19 cellular contexts compared by ENCODE assay signal in genomic region chrX:24019448-24019847, GRCh38. TPM values are rescaled to one million over a fixed set of nuclear protein-coding genes. Genes with fewer than 3 reads are reported as not detected.
A peak's percentile ranks its signal among the peaks of the same experiment; 100 is the strongest.
DNase-seq lines count a peak whose midpoint lies in the region; ATAC-seq and TF ChIP-seq lines count a peak whose summit lies in the region.
"Had no signal": no experiment of that assay in that cellular context is flagged by ENCODE, and none has a peak within 500 bp of the region (broad histone marks: within the 10 kb centered on the region; RNA-seq: fewer than 3 reads in every experiment).

No MANE protein-coding gene starts in this region.

- H3K4me2 ChIP-seq in DOHH2 (ENCODE audit: low read length): peak overlapping the region; percentile 49; the same call in 1 of the 2 replicates

- H3F3A ChIP-seq in DOHH2 (ENCODE audit: control insufficient read depth, insufficient read depth): no peaks in the 10 kb centered on the region

- peaks cover 44% of the 10 kb centered on the region for H3K4me1 Mint-ChIP-seq in activated CD8-positive, alpha-beta memory T cell treated with anti-CD3 and anti-CD28 coated beads, Interleukin-2, amount 10 ng/mL, durations not matched to agents 7 days and 5 days
- peaks cover 46% of the 10 kb centered on the region for H3K4me1 Mint-ChIP-seq in activated CD4-positive, alpha-beta memory T cell treated with anti-CD3 and anti-CD28 coated beads, Interleukin-2, amount 10 ng/mL, durations not matched to agents 7 days and 5 days
- peaks cover 30% of the 10 kb centered on the region for H3K4me1 Mint-ChIP-seq in mesothelial cell of epicardium
- H3K4me1 Mint-ChIP-seq in Calu3 (ENCODE audit: low read depth, unreplicated experiment): peaks cover 11% of the 10 kb centered on the region

- H3K36me3 ChIP-seq in DOHH2 (ENCODE audit: control insufficient read depth, low read length): peaks cover 60% of the 10 kb centered on the region
- H3K36me3 ChIP-seq: neutrophil, stomach, upper lobe of left lung had no signal

- ATAC-seq in activated CD8-positive, alpha-beta memory T cell treated with anti-CD3 and anti-CD28 coated beads, Interleukin-2, amount 10 ng/mL, durations not matched to agents 7 days and 5 days: no peak

- H3K27me3 Mint-ChIP-seq in activated CD8-positive, alpha-beta memory T cell treated with anti-CD3 and anti-CD28 coated beads, Interleukin-2, amount 10 ng/mL, durations not matched to agents 7 days and 5 days: no peaks in the 10 kb centered on the region
- H3K27me3 Mint-ChIP-seq in activated CD4-positive, alpha-beta memory T cell treated with anti-CD3 and anti-CD28 coated beads, Interleukin-2, amount 10 ng/mL, durations not matched to agents 7 days and 5 days: no peaks in the 10 kb centered on the region
- H3K27me3 Mint-ChIP-seq in mesothelial cell of epicardium (ENCODE audit: low read depth) (no peaks in the 10 kb centered on the region), Calu3 (ENCODE audit: unreplicated experiment) (no peaks in the 10 kb centered on the region)

- H3K9me2 ChIP-seq in DOHH2 (replicated peaks; ENCODE audit: control insufficient read depth, low read length): no peaks in the 10 kb centered on the region

- H3K4me3 ChIP-seq in DOHH2 (ENCODE audit: low read length): no peak overlapping the region
- H3K4me3 ChIP-seq: coronary artery, stomach, upper lobe of left lung had no signal

- H3K27ac Mint-ChIP-seq in activated CD8-positive, alpha-beta memory T cell treated with anti-CD3 and anti-CD28 coated beads, Interleukin-2, amount 10 ng/mL, durations not matched to agents 7 days and 5 days: no peak overlapping the region
- H3K27ac Mint-ChIP-seq in activated CD4-positive, alpha-beta memory T cell treated with anti-CD3 and anti-CD28 coated beads, Interleukin-2, amount 10 ng/mL, durations not matched to agents 7 days and 5 days: no peak overlapping the region
- H3K27ac Mint-ChIP-seq in mesothelial cell of epicardium (peak overlapping the region; percentile 91), Calu3 (ENCODE audit: unreplicated experiment) (no peak overlapping the region)

- H3K9me3 Mint-ChIP-seq in activated CD8-positive, alpha-beta memory T cell treated with anti-CD3 and anti-CD28 coated beads, Interleukin-2, amount 10 ng/mL, durations not matched to agents 7 days and 5 days (ENCODE audit: low read depth): no peaks in the 10 kb centered on the region
- H3K9me3 Mint-ChIP-seq in activated CD4-positive, alpha-beta memory T cell treated with anti-CD3 and anti-CD28 coated beads, Interleukin-2, amount 10 ng/mL, durations not matched to agents 7 days and 5 days: no peaks in the 10 kb centered on the region
- H3K9me3 Mint-ChIP-seq in mesothelial cell of epicardium (no peaks in the 10 kb centered on the region), Calu3 (ENCODE audit: low read depth, unreplicated experiment) (no peaks in the 10 kb centered on the region)

- H4K20me1 ChIP-seq in DOHH2 (ENCODE audit: control insufficient read depth, insufficient read depth, low read depth, low read length): no peaks in the 10 kb centered on the region

- H3K9me3 ChIP-seq in DOHH2 (ENCODE audit: control insufficient read depth, insufficient read depth, low read length): no peaks in the 10 kb centered on the region
- H3K9me3 ChIP-seq: neutrophil, stomach, upper lobe of left lung had no signal

- DNase-seq in activated CD8-positive, alpha-beta memory T cell treated with anti-CD3 and anti-CD28 coated beads, Interleukin-2, amount 10 ng/mL, durations not matched to agents 7 days and 5 days: peak; percentile 49
- DNase-seq in activated CD8-positive, alpha-beta memory T cell treated with anti-CD3 and anti-CD28 coated beads, Interleukin-2, amount 50 U/mL, for 4 hours: no peak
- peak; percentile 16 for DNase-seq in activated CD4-positive, alpha-beta memory T cell treated with anti-CD3 and anti-CD28 coated beads, Interleukin-2, amount 10 ng/mL, durations not matched to agents 7 days and 5 days
- DNase-seq in mesothelial cell of epicardium (ENCODE audit: low spot score in 2 of 2, unreplicated experiment in 2 of 2) (no peak), NCI-H2171 (lab: John Stamatoyannopoulos, UW) (no peak), Calu3 (no peak), ureter (ENCODE audit: low spot score) (no peak)
- DNase-seq: anterior cingulate cortex, EL, foreskin fibroblast, NCI-H1694, retina, SHP77 treated with DMSO at 0.1 percent for 48 hours, stomach, T-helper 9 cell, upper lobe of left lung had no signal

- TF ChIP-seq CTCF in DOHH2 (IDR thresholded peaks at IDR 0.05; ENCODE audit: low read depth, low read length, poor library complexity, severe bottlenecking) (no peak), mesothelial cell of epicardium (IDR thresholded peaks at IDR 0.05; ENCODE audit: unreplicated experiment) (no peak), Calu3 (IDR thresholded peaks at IDR 0.05; ENCODE audit: unreplicated experiment) (no peak)

- peaks cover 96% of the 10 kb centered on the region for H3K79me2 ChIP-seq in DOHH2 (ENCODE audit: control insufficient read depth, low read length)

- no peak overlapping the region for H3K27ac ChIP-seq in DOHH2 (ENCODE audit: low read depth, low read length)
- H3K27ac ChIP-seq: coronary artery, neutrophil, upper lobe of left lung had no signal

- POLR2A ChIA-PET in activated CD4-positive, alpha-beta memory T cell treated with anti-CD3 and anti-CD28 coated beads, Interleukin-2, amount 10 ng/mL, durations not matched to agents 7 days and 5 days (lab: Charles Lee): interaction anchor here (1.2 kb wide), 1 partner anchor 111 kb away, joined by 3 read pairs; the partner anchor contains the start of genes APOO and CXorf58

- H3K27me3 ChIP-seq in DOHH2 (ENCODE audit: control insufficient read depth, low read length): no peaks in the 10 kb centered on the region
- H3K27me3 ChIP-seq: neutrophil, stomach, upper lobe of left lung had no signal

- CTCF ChIA-PET in activated CD8-positive, alpha-beta memory T cell treated with anti-CD3 and anti-CD28 coated beads, Interleukin-2, amount 10 ng/mL, durations not matched to agents 7 days and 5 days (lab: Charles Lee): interaction anchor here (2.2 kb wide), 1 partner anchor 34 kb away, joined by 8 read pairs; no protein-coding TSS in a partner anchor
- CTCF ChIA-PET in activated CD4-positive, alpha-beta memory T cell treated with anti-CD3 and anti-CD28 coated beads, Interleukin-2, amount 10 ng/mL, durations not matched to agents 7 days and 5 days (lab: Charles Lee): no interaction called here
- CTCF ChIA-PET in Calu3 (lab: Charles Lee): no interaction called here

- peaks cover 27% of the 10 kb centered on the region for H3K36me3 Mint-ChIP-seq in activated CD8-positive, alpha-beta memory T cell treated with anti-CD3 and anti-CD28 coated beads, Interleukin-2, amount 10 ng/mL, durations not matched to agents 7 days and 5 days
- H3K36me3 Mint-ChIP-seq in activated CD4-positive, alpha-beta memory T cell treated with anti-CD3 and anti-CD28 coated beads, Interleukin-2, amount 10 ng/mL, durations not matched to agents 7 days and 5 days (ENCODE audit: low read depth): peaks cover 33% of the 10 kb centered on the region
- H3K36me3 Mint-ChIP-seq in mesothelial cell of epicardium (peaks cover 8% of the 10 kb centered on the region), Calu3 (ENCODE audit: insufficient read depth, unreplicated experiment) (peaks cover 2% of the 10 kb centered on the region)

- H3K4me3 Mint-ChIP-seq in activated CD8-positive, alpha-beta memory T cell treated with anti-CD3 and anti-CD28 coated beads, Interleukin-2, amount 10 ng/mL, durations not matched to agents 7 days and 5 days: no peak overlapping the region
- no peak overlapping the region for H3K4me3 Mint-ChIP-seq in activated CD4-positive, alpha-beta memory T cell treated with anti-CD3 and anti-CD28 coated beads, Interleukin-2, amount 10 ng/mL, durations not matched to agents 7 days and 5 days
- no peak overlapping the region for H3K4me3 Mint-ChIP-seq in mesothelial cell of epicardium
- no peak overlapping the region for H3K4me3 Mint-ChIP-seq in Calu3 (ENCODE audit: low read depth, unreplicated experiment)

- peaks cover 32% of the 10 kb centered on the region for H3K4me1 ChIP-seq in DOHH2 (ENCODE audit: control insufficient read depth, low read length)

- intact Hi-C loops in Calu3 (cut with micrococcal nuclease; ENCODE audit: unreplicated experiment): no loop called here

- no TSS peak for BruUV-seq in Calu3 (replicated peaks; lab: Mats Ljungman, UMichigan)

RNA-seq across cellular contexts. Expression of gene KLHL15, which starts 7.5 kb away (rescaled TPM):
- 10 to 100 TPM in 1 of 2 experiments, 1 to 10 TPM in 1; 9.5 to 11.5 TPM for total RNA-seq in activated CD8-positive, alpha-beta memory T cell treated with anti-CD3 and anti-CD28 coated beads, Interleukin-2, amount 10 ng/mL, durations not matched to agents 7 days and 5 days
- 1 to 10 TPM; 9.3 TPM for total RNA-seq in activated CD4-positive, alpha-beta memory T cell treated with anti-CD3 and anti-CD28 coated beads, Interleukin-2, amount 10 ng/mL, durations not matched to agents 7 days and 5 days
- total RNA-seq in mesothelial cell of epicardium (21.9 to 23.8 TPM (median 22.2 TPM) in 3 replicates), Calu3 (2022) (4.0 and 4.7 TPM in 2 replicates), ureter (7.8 TPM)

RNA-seq across cellular contexts. Expression of gene EIF2S3, which starts 35.3 kb away (rescaled TPM):
- 100 to 1,000 TPM; 179 to 204 TPM for total RNA-seq in activated CD8-positive, alpha-beta memory T cell treated with anti-CD3 and anti-CD28 coated beads, Interleukin-2, amount 10 ng/mL, durations not matched to agents 7 days and 5 days
- total RNA-seq in activated CD4-positive, alpha-beta memory T cell treated with anti-CD3 and anti-CD28 coated beads, Interleukin-2, amount 10 ng/mL, durations not matched to agents 7 days and 5 days: 100 to 1,000 TPM; 172 to 179 TPM
- 460 to 475 TPM (median 474 TPM) in 3 replicates for total RNA-seq in mesothelial cell of epicardium
- 255 and 277 TPM in 2 replicates for total RNA-seq in Calu3 (2022)
- total RNA-seq in ureter: 215 TPM

Comparison
In these comparisons a context has a peak if more than half of its experiments do, and no peak if none do; other contexts are left out.
1. DNase-seq: peak in activated CD8-positive, alpha-beta memory T cell treated with anti-CD3 and anti-CD28 coated beads, Interleukin-2, amount 10 ng/mL, durations not matched to agents 7 days and 5 days (single experiment) and activated CD4-positive, alpha-beta memory T cell treated with anti-CD3 and anti-CD28 coated beads, Interleukin-2, amount 10 ng/mL, durations not matched to agents 7 days and 5 days (single experiment); none in activated CD8-positive, alpha-beta memory T cell treated with anti-CD3 and anti-CD28 coated beads, Interleukin-2, amount 50 U/mL, for 4 hours (single experiment), mesothelial cell of epicardium (0 of 2), NCI-H2171 (single experiment), Calu3 (single experiment) and ureter (single experiment).